Comparison of ENCODE assay signal across 1 cellular context in genomic region chr15:40952901-40953712, GRCh38.
TF ChIP-seq lines count a peak whose summit lies in the region.

TSS of gene CHAC1 (plus strand) at chr15:40953471. CDS start at chr15:40953584, 113 bp downstream.

TF ChIP-seq in K562, 482 proteins besides CTCF, POLR2A, EP300 and RAD21 (continued from another document and continues in another):
- no peak for TF ChIP-seq FOXP4 (CRISPR knock-in tag; IDR thresholded peaks at IDR 0.05; ENCODE audit: borderline replicate concordance)
- no peak for TF ChIP-seq TFAM (CRISPR knock-in tag; conservative IDR thresholded peaks at IDR 0.05)
- TF ChIP-seq KDM5B (IDR thresholded peaks at IDR 0.05; ENCODE audit: insufficient replicate concordance, low read depth, low read length), result peak; percentile 85
- no peak for TF ChIP-seq ZNF77 (CRISPR knock-in tag; IDR thresholded peaks at IDR 0.05)
- TF ChIP-seq MAFK (IDR thresholded peaks at IDR 0.05; ENCODE audit: low read length), result no peak
- TF ChIP-seq RBBP5 (IDR thresholded peaks at IDR 0.05; ENCODE audit: borderline replicate concordance, insufficient read depth, low read length, poor library complexity, severe bottlenecking), result peak; percentile 44
- no peak for TF ChIP-seq MCM2 (IDR thresholded peaks at IDR 0.05; ENCODE audit: low read depth)
- no peak for TF ChIP-seq TRIM28 (IDR thresholded peaks at IDR 0.05)
- peak; percentile 98 for TF ChIP-seq ATF3 (IDR thresholded peaks at IDR 0.05)
- no peak for TF ChIP-seq ATF3 (CRISPR knock-in tag; conservative IDR thresholded peaks at IDR 0.05)
- no peak for TF ChIP-seq ETV1 (tag; conservative IDR thresholded peaks at IDR 0.05; ENCODE audit: low read depth)
- 0 out of 2 replicates have a peak, but pooled peaks have one; percentile 62 for TF ChIP-seq GTF2E2 (tag; IDR thresholded peaks at IDR 0.05)
- TF ChIP-seq FOXJ2 (tag; IDR thresholded peaks at IDR 0.05), result no peak
- TF ChIP-seq ZC3H4 (CRISPR knock-in tag; IDR thresholded peaks at IDR 0.05; ENCODE audit: borderline replicate concordance), result no peak
- TF ChIP-seq ZBTB40 (IDR thresholded peaks at IDR 0.05), result no peak
- no peak for TF ChIP-seq ZBTB40 (CRISPR knock-in tag; IDR thresholded peaks at IDR 0.05)
- TF ChIP-seq ZNF655 (CRISPR knock-in tag; IDR thresholded peaks at IDR 0.05), result no peak
- TF ChIP-seq GTF3C2 (IDR thresholded peaks at IDR 0.05; ENCODE audit: borderline replicate concordance, extremely low read depth, insufficient read length), result no peak
- no peak for TF ChIP-seq HLTF (IDR thresholded peaks at IDR 0.05)
- TF ChIP-seq FOS (IDR thresholded peaks at IDR 0.05; ENCODE audit: extremely low read depth, insufficient read length), result peak; percentile 75
- no peak for TF ChIP-seq MECOM (CRISPR knock-in tag; IDR thresholded peaks at IDR 0.05)
- TF ChIP-seq HOXB6 (CRISPR knock-in tag; IDR thresholded peaks at IDR 0.05; ENCODE audit: borderline replicate concordance), result no peak
- TF ChIP-seq GABPA (tag; conservative IDR thresholded peaks at IDR 0.05; ENCODE audit: low read depth), result peak; percentile 45; the same call in 1 of the 2 replicates
- 0 out of 4 replicates have a peak, but pooled peaks of 1 of the 2 experiments have one; percentile 53 for TF ChIP-seq TEAD1 (CRISPR knock-in tag; IDR thresholded peaks at IDR 0.05)
- TF ChIP-seq FOXP1 (CRISPR knock-in tag; IDR thresholded peaks at IDR 0.05), result peak; percentile 10; the same call in 1 of the 2 replicates
- TF ChIP-seq PCBP1 (IDR thresholded peaks at IDR 0.05; ENCODE audit: low read depth, low read length, poor library complexity, severe bottlenecking), result peak; percentile 41
- no peak for TF ChIP-seq ZNF239 (CRISPR knock-in tag; IDR thresholded peaks at IDR 0.05)
- no peak for TF ChIP-seq NR0B1 (IDR thresholded peaks at IDR 0.05; ENCODE audit: partially characterized antibody)
- no peak for TF ChIP-seq ZKSCAN3 (CRISPR knock-in tag; IDR thresholded peaks at IDR 0.05)
- TF ChIP-seq L3MBTL2 (IDR thresholded peaks at IDR 0.05), result peak; percentile 72; the same call in 1 of the 2 replicates
- TF ChIP-seq ZNF253 (CRISPR knock-in tag; conservative IDR thresholded peaks at IDR 0.05), result no peak
- 0 out of 2 replicates have a peak, but pooled peaks have one; percentile 44 for TF ChIP-seq ZFX (CRISPR knock-in tag; IDR thresholded peaks at IDR 0.05)
- TF ChIP-seq PRMT5 (CRISPR knock-in tag; IDR thresholded peaks at IDR 0.05), result no peak
- no peak for TF ChIP-seq TSHZ1 (CRISPR knock-in tag; IDR thresholded peaks at IDR 0.05)
- no peak for TF ChIP-seq KAT2B (IDR thresholded peaks at IDR 0.05; ENCODE audit: low read depth, low read length)
- TF ChIP-seq TGIF2 (CRISPR knock-in tag; IDR thresholded peaks at IDR 0.05), result 0 out of 2 replicates have a peak, but pooled peaks have one; percentile 53
- TF ChIP-seq HMG20A (CRISPR knock-in tag; conservative IDR thresholded peaks at IDR 0.05), result no peak
- no peak for TF ChIP-seq MAFG (tag; conservative IDR thresholded peaks at IDR 0.05)
- no peak for TF ChIP-seq GABPB1 (CRISPR knock-in tag; IDR thresholded peaks at IDR 0.05)
- TF ChIP-seq COPS2 (conservative IDR thresholded peaks at IDR 0.05), result no peak
- no peak for TF ChIP-seq ZNF830 (CRISPR knock-in tag; IDR thresholded peaks at IDR 0.05)
